8 cellular contexts compared by ENCODE assay signal in genomic region chr18:63367241-63367953, GRCh38. TPM values are rescaled to one million over a fixed set of nuclear protein-coding genes. Genes with fewer than 3 reads are reported as not detected.
DNase-seq lines count a peak whose midpoint lies in the region; ATAC-seq and TF ChIP-seq lines count a peak whose summit lies in the region.

No MANE protein-coding gene starts in this region.

- TF ChIP-seq CTCF in ascending aorta (IDR thresholded peaks at IDR 0.05) (no peak), psoas muscle (IDR thresholded peaks at IDR 0.05) (no peak), uterus (IDR thresholded peaks at IDR 0.05) (peak in 1 of 4 experiments; percentile 23)

- DNase-seq in NCI-H1694 (lab: John Stamatoyannopoulos, UW) = peak; percentile 91
- peak; percentile 69 to 89 (median 73) for DNase-seq in T-helper 2 cell
- DNase-seq in ascending aorta (ENCODE audit: low spot score in 2 of 2) = peak; percentile 85 to 98
- peak; percentile 97 to 99 (median 99) for DNase-seq in right cardiac atrium
- peak; percentile 95 to 98 for DNase-seq in psoas muscle
- DNase-seq in uterus = peak; percentile 97 to 98

- under 1% methylated on average over 66 of the region's 66 CpGs for WGBS in right cardiac atrium
- 0 to 1% (median 0%) methylated on average over 45 to 66 of the region's 66 CpGs for WGBS in psoas muscle, 3 donors

- peak overlapping the region; percentile 87 to 92 for H3K4me3 ChIP-seq in ascending aorta
- H3K4me3 ChIP-seq in right cardiac atrium (ENCODE audit: low read length) = peak overlapping the region; percentile 61
- peak overlapping the region; percentile 70 for H3K4me3 ChIP-seq in psoas muscle
- H3K4me3 ChIP-seq in uterus = peak overlapping the region; percentile 50 to 88

- peak overlapping the region; percentile 98 for H3K27ac ChIP-seq in ascending aorta
- peak overlapping the region; percentile 98 for H3K27ac ChIP-seq in right cardiac atrium (ENCODE audit: low read length)
- H3K27ac ChIP-seq in psoas muscle = peak overlapping the region; percentile 90
- peak overlapping the region; percentile 93 to 95 for H3K27ac ChIP-seq in uterus

- peaks cover 5 to 6% of the 10 kb centered on the region in 2 donors for H3K36me3 ChIP-seq in ascending aorta
- peaks cover 3 to 10% of the 10 kb centered on the region in 2 donors for H3K36me3 ChIP-seq in psoas muscle (ENCODE audit: insufficient read depth in 1 of 2, low read depth in 1 of 2)
- H3K36me3 ChIP-seq in uterus = no peaks in the 10 kb centered on the region

- peak; percentile 61 to 89 for TF ChIP-seq POLR2A in uterus (IDR thresholded peaks at IDR 0.05)

- peaks cover 2 to 19% of the 10 kb centered on the region in 2 donors for H3K4me1 ChIP-seq in ascending aorta
- no peaks in the 10 kb centered on the region for H3K4me1 ChIP-seq in right cardiac atrium (ENCODE audit: control insufficient read depth, insufficient read depth, low read length)
- peaks cover 25% of the 10 kb centered on the region for H3K4me1 ChIP-seq in psoas muscle
- no peaks in the 10 kb centered on the region for H3K4me1 ChIP-seq in uterus

- ATAC-seq in GM18499 (IDR thresholded peaks at IDR 0.05; ENCODE audit: insufficient read depth, unreplicated experiment) (peak; percentile 80), HG02885 (IDR thresholded peaks at IDR 0.05; ENCODE audit: poor library complexity, unreplicated experiment) (peak; percentile 89), right cardiac atrium (peak; percentile 99), psoas muscle (peak; percentile 91 to 94 (median 92))

- intact Hi-C loops in ascending aorta (cut with DNase I) (loop anchor here (1.0 to 5.0 kb wide), 7 partner anchors 47 to 845 kb away; partner anchors contain the start of genes PHLPP1, SERPINB8, VPS4B and ZCCHC2), right cardiac atrium (cut with DNase I) (no loop called here), psoas muscle (cut with DNase I) (loop anchor here (2.0 kb wide), 1 partner anchor 55 kb away; the partner anchor contains the start of gene VPS4B (in 2 of the 2)), uterus (cut with DNase I; ENCODE audit: low total_unique reads) (no loop called here)

- H3K9me3 ChIP-seq in ascending aorta (no peaks in the 10 kb centered on the region), right cardiac atrium (ENCODE audit: control insufficient read depth, low read length) (no peaks in the 10 kb centered on the region), psoas muscle (no peaks in the 10 kb centered on the region), uterus (no peaks in the 10 kb centered on the region)

- no peaks in the 10 kb centered on the region for H3K27me3 ChIP-seq in ascending aorta
- no peaks in the 10 kb centered on the region for H3K27me3 ChIP-seq in right cardiac atrium (ENCODE audit: control insufficient read depth, insufficient read depth)
- H3K27me3 ChIP-seq in psoas muscle (ENCODE audit: insufficient read depth in 3 of 3, low read length in 2 of 3) = no peaks in the 10 kb centered on the region
- no peaks in the 10 kb centered on the region for H3K27me3 ChIP-seq in uterus

RNA-seq across cellular contexts. Expression of gene KDSR, which starts 0.4 kb away (rescaled TPM):
- total RNA-seq in ascending aorta = 208 TPM
- 10 to 100 TPM; 46.9 to 49.9 (median 49.0) TPM for total RNA-seq in right cardiac atrium
- 21.8 TPM for polyA plus RNA-seq in right cardiac atrium
- total RNA-seq in psoas muscle = 10 to 100 TPM; 17.6 to 33.0 (median 25.6) TPM
- 10 to 100 TPM; 10.4 to 23.9 (median 11.4) TPM for polyA plus RNA-seq in psoas muscle
- total RNA-seq in uterus = 10 to 100 TPM; 12.6 to 68.6 (median 29.3) TPM

RNA-seq across cellular contexts. Expression of gene BCL2, which starts 47.8 kb away (rescaled TPM):
- 20.5 TPM for total RNA-seq in ascending aorta
- total RNA-seq in right cardiac atrium = 1 to 10 TPM; 3.5 to 7.7 (median 4.3) TPM
- 2.7 TPM for polyA plus RNA-seq in right cardiac atrium
- total RNA-seq in psoas muscle = 10 to 100 TPM in 2 of 4 donors, 1 to 10 TPM in 2; 8.9 to 27.0 (median 14.5) TPM
- polyA plus RNA-seq in psoas muscle = 1 to 10 TPM; 1.1 to 8.3 (median 4.1) TPM
- total RNA-seq in uterus = 10 to 100 TPM; 16.1 to 61.1 (median 36.9) TPM

RNA-seq across cellular contexts. Expression of gene VPS4B, which starts 54.9 kb away (rescaled TPM):
- total RNA-seq in ascending aorta (16.7 TPM), right cardiac atrium (10 to 100 TPM; 21.4 to 28.8 (median 27.5) TPM), psoas muscle (10 to 100 TPM; 17.7 to 24.8 (median 20.9) TPM), uterus (100 to 1,000 TPM in 1 of 4 donors, 10 to 100 TPM in 3; 32.4 to 214 (median 52.2) TPM)
- polyA plus RNA-seq in right cardiac atrium (8.0 TPM), psoas muscle (10 to 100 TPM in 1 of 3 donors, 1 to 10 TPM in 2; 8.4 to 17.9 (median 9.0) TPM)

Comparison
In these comparisons a context has a peak if more than half of its experiments do, and no peak if none do; other contexts are left out.
1. Peak in every context shown above with its lines: DNase-seq, ATAC-seq, H3K4me3 ChIP-seq and H3K27ac ChIP-seq.
2. intact Hi-C loops: an anchor here in ascending aorta (1.0 to 5.0 kb wide) and psoas muscle (2.0 kb wide); none called in right cardiac atrium and uterus.